Comparison of ENCODE assay signal across 2 cellular contexts in genomic region chr22:31911565-31912401, GRCh38.
TF ChIP-seq lines count a peak whose summit lies in the region.

No MANE protein-coding gene starts in this region.

TF ChIP-seq in K562, 482 proteins besides CTCF, POLR2A, EP300 and RAD21 (continued from another document and continues in another):
- TF ChIP-seq TFAP4 (CRISPR knock-in tag; IDR thresholded peaks at IDR 0.05; ENCODE audit: borderline replicate concordance) = peak; percentile 94
- TF ChIP-seq BCLAF1 (IDR thresholded peaks at IDR 0.05; ENCODE audit: borderline replicate concordance in 1 of 2, control insufficient read depth in 1 of 2, low read depth in 2 of 2, low read length in 1 of 2) = no peak
- TF ChIP-seq CHAMP1 (IDR thresholded peaks at IDR 0.05) = no peak
- TF ChIP-seq TEAD4 (IDR thresholded peaks at IDR 0.05; ENCODE audit: low read length) = peak; percentile 21; the same call in 1 of the 2 replicates
- TF ChIP-seq TEAD4 (CRISPR knock-in tag; IDR thresholded peaks at IDR 0.05; ENCODE audit: borderline replicate concordance) = no peak
- no peak for TF ChIP-seq MCM5 (IDR thresholded peaks at IDR 0.05; ENCODE audit: low read depth)
- no peak for TF ChIP-seq BDP1 (IDR thresholded peaks at IDR 0.05; ENCODE audit: insufficient read depth, insufficient read length)
- 0 out of 2 replicates have a peak, but pooled peaks have one; percentile 16 for TF ChIP-seq NCOR1 (IDR thresholded peaks at IDR 0.05)
- TF ChIP-seq FOSL1 (tag; conservative IDR thresholded peaks at IDR 0.05) = peak; percentile 59; the same call in 1 of the 2 replicates
- no peak for TF ChIP-seq SMAD2 (IDR thresholded peaks at IDR 0.05; ENCODE audit: low read depth, low read length)
- no peak for TF ChIP-seq GATAD2A (IDR thresholded peaks at IDR 0.05)
- peak; percentile 53 for TF ChIP-seq ARID1B (IDR thresholded peaks at IDR 0.05)
- no peak for TF ChIP-seq TFE3 (CRISPR knock-in tag; IDR thresholded peaks at IDR 0.05)
- no peak for TF ChIP-seq ZKSCAN3 (CRISPR knock-in tag; IDR thresholded peaks at IDR 0.05)
- peak; percentile 8; the same call in 1 of the 2 replicates for TF ChIP-seq NFE2 (IDR thresholded peaks at IDR 0.05; ENCODE audit: low read depth)
- TF ChIP-seq BRCA1 (IDR thresholded peaks at IDR 0.05) = no peak
- TF ChIP-seq BRCA1 (CRISPR knock-in tag; IDR thresholded peaks at IDR 0.05) = no peak
- TF ChIP-seq SPI1 (IDR thresholded peaks at IDR 0.05; ENCODE audit: borderline replicate concordance, low read depth, low read length) = no peak
- TF ChIP-seq RCOR1 (IDR thresholded peaks at IDR 0.05; ENCODE audit: borderline replicate concordance in 1 of 2, low read depth in 2 of 2, low read length in 2 of 2) = peak in 1 of 2 experiments; percentile 56; a peak in 1 of 4 replicates
- TF ChIP-seq MYC (IDR thresholded peaks at IDR 0.05; ENCODE audit: low read depth, low read length) = no peak
- TF ChIP-seq MYC (CRISPR knock-in tag; IDR thresholded peaks at IDR 0.05; ENCODE audit: borderline replicate concordance, low read depth) = no peak
- no peak for TF ChIP-seq HOMEZ (CRISPR knock-in tag; IDR thresholded peaks at IDR 0.05)
- no peak for TF ChIP-seq POLR2H (tag; IDR thresholded peaks at IDR 0.05; ENCODE audit: low read depth)

TF ChIP-seq in HepG2, 621 proteins besides CTCF, POLR2A, EP300 and RAD21 (continued from another document and continues in another):
- peak; percentile 65; the same call in 1 of the 2 replicates for TF ChIP-seq ATF2 (CRISPR knock-in tag; IDR thresholded peaks at IDR 0.05)
- peak; percentile 99 for TF ChIP-seq TFAP4 (IDR thresholded peaks at IDR 0.05; ENCODE audit: borderline replicate concordance, low read depth)
- no peak for TF ChIP-seq ZNF407 (CRISPR knock-in tag; IDR thresholded peaks at IDR 0.05; ENCODE audit: not compliant biosample characterization)
- TF ChIP-seq ZNF737 (CRISPR knock-in tag; IDR thresholded peaks at IDR 0.05; ENCODE audit: borderline replicate concordance) = no peak
- TF ChIP-seq SATB2 (CRISPR knock-in tag; IDR thresholded peaks at IDR 0.05) = no peak
- peak; percentile 50; the same call in 1 of the 2 replicates for TF ChIP-seq IKZF5 (CRISPR knock-in tag; IDR thresholded peaks at IDR 0.05)
- peak; percentile 19; the same call in 1 of the 2 replicates for TF ChIP-seq MNT (IDR thresholded peaks at IDR 0.05)
- peak; percentile 64 for TF ChIP-seq GATAD2A (CRISPR knock-in tag; IDR thresholded peaks at IDR 0.05)
- TF ChIP-seq SP4 (CRISPR knock-in tag; IDR thresholded peaks at IDR 0.05) = no peak; the same call in 1 of the 2 replicates
- peak; percentile 70 for TF ChIP-seq HOXA3 (CRISPR knock-in tag; IDR thresholded peaks at IDR 0.05)
- TF ChIP-seq FOSL2 (CRISPR knock-in tag; IDR thresholded peaks at IDR 0.05) = peak; percentile 89
- TF ChIP-seq ZKSCAN8 (CRISPR knock-in tag; IDR thresholded peaks at IDR 0.05; ENCODE audit: borderline replicate concordance) = no peak
- TF ChIP-seq MED1 (CRISPR knock-in tag; IDR thresholded peaks at IDR 0.05) = peak; percentile 69
- TF ChIP-seq FOXA1 (IDR thresholded peaks at IDR 0.05) = no peak
- 0 out of 2 replicates have a peak, but pooled peaks have one; percentile 54 for TF ChIP-seq FOXA1 (CRISPR knock-in tag; IDR thresholded peaks at IDR 0.05)
- peak; percentile 64; the same call in 1 of the 2 replicates for TF ChIP-seq ZBTB20 (CRISPR knock-in tag; IDR thresholded peaks at IDR 0.05; ENCODE audit: borderline replicate concordance, low read depth)
- 0 out of 2 replicates have a peak, but pooled peaks have one; percentile 39 for TF ChIP-seq ZSCAN21 (CRISPR knock-in tag; IDR thresholded peaks at IDR 0.05; ENCODE audit: borderline replicate concordance)
- 0 out of 2 replicates have a peak, but pooled peaks have one; percentile 47 for TF ChIP-seq DMAP1 (CRISPR knock-in tag; IDR thresholded peaks at IDR 0.05)
- TF ChIP-seq ELF1 (CRISPR knock-in tag; IDR thresholded peaks at IDR 0.05) = peak; percentile 46
- TF ChIP-seq NR3C1 (CRISPR knock-in tag; IDR thresholded peaks at IDR 0.05) = no peak
- TF ChIP-seq ARID3A (IDR thresholded peaks at IDR 0.05; ENCODE audit: low read depth, low read length) = peak; percentile 71
- peak; percentile 87 for TF ChIP-seq PITX1 (CRISPR knock-in tag; IDR thresholded peaks at IDR 0.05)
- peak; percentile 74 for TF ChIP-seq TCF7 (IDR thresholded peaks at IDR 0.05; ENCODE audit: low read depth)
- peak; percentile 49; the same call in 1 of the 2 replicates for TF ChIP-seq TARDBP (CRISPR knock-in tag; IDR thresholded peaks at IDR 0.05)
- no peak for TF ChIP-seq ZNF263 (CRISPR knock-in tag; IDR thresholded peaks at IDR 0.05)
- peak; percentile 84 for TF ChIP-seq HDAC2 (CRISPR knock-in tag; IDR thresholded peaks at IDR 0.05)
- TF ChIP-seq CEBPG (CRISPR knock-in tag; IDR thresholded peaks at IDR 0.05) = peak; percentile 70
- TF ChIP-seq ZFP91 (CRISPR knock-in tag; IDR thresholded peaks at IDR 0.05; ENCODE audit: borderline replicate concordance) = peak; percentile 75
- peak; percentile 25; the same call in 1 of the 2 replicates for TF ChIP-seq ZNF350 (CRISPR knock-in tag; IDR thresholded peaks at IDR 0.05; ENCODE audit: borderline replicate concordance, low read depth)
- peak; percentile 80 for TF ChIP-seq NCOA2 (CRISPR knock-in tag; IDR thresholded peaks at IDR 0.05)
- 0 out of 2 replicates have a peak, but pooled peaks have one; percentile 27 for TF ChIP-seq HMG20A (CRISPR knock-in tag; IDR thresholded peaks at IDR 0.05; ENCODE audit: borderline replicate concordance)
